ENCODE assay signal across 8 cellular contexts in the genomic region with DNA sequence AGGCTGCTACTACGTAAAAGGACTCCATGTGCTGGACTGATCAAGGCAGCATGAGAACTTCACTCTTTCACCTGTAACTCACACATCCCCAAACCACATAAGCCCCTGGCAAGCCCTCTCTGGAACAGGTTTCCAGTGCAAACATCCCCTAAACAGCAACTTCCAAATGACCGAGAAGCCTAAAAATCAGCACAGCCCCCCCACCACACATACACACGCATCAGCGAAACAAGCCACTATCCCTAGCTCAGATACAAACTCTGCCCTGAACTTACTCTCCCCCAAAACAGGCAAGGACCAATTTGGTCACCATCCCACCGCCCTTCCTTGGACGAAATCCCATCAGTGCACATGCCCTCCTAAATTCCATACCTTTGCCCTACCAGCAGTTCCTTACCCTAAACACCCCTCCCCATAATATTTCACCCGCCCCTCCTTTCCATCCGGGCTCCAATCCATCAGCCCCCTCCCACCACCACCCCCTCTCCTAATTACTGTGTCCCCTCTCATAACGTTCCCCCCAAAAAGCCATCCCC. TPM values are rescaled to one million over a fixed set of nuclear protein-coding genes. Genes with fewer than 3 reads are reported as not detected.
DNase-seq lines count a peak whose midpoint lies in the region; FAIRE-seq and TF ChIP-seq lines count a peak whose summit lies in the region.

No MANE protein-coding gene starts in this region.

- no peak for DNase-seq in AG04450 (ENCODE audit: low read depth, low spot score)
- DNase-seq in astrocyte (ENCODE audit: low read depth) = no peak
- peak; percentile 10 for DNase-seq in left kidney (ENCODE audit: low read depth, low spot score)
- no peak for DNase-seq in putamen (ENCODE audit: low spot score)
- no peak for DNase-seq in NCI-H1048 (lab: John Stamatoyannopoulos, UW)
- DNase-seq in NK-92 treated with Interleukin-12 subunit alpha and Interleukin-12 subunit beta, amount 100 ng/mL, for 24 hours (lab: John Stamatoyannopoulos, UW) = no peak

- H3K79me2 ChIP-seq in KMS-11 (ENCODE audit: insufficient read depth, low read depth) (peaks cover 57% of the 10 kb centered on the region), astrocyte (ENCODE audit: insufficient read depth, low read length) (peaks cover 63% of the 10 kb centered on the region)

- peak overlapping the region; percentile 51; the same call in 1 of the 2 replicates for H2AFZ ChIP-seq in KMS-11 (ENCODE audit: low read depth)
- H2AFZ ChIP-seq in astrocyte (ENCODE audit: low read depth, low read length) = peak overlapping the region; percentile 77

- no peak for FAIRE-seq in astrocyte (lab: Jason Lieb, UNC)

- peak overlapping the region; percentile 90 for H3K27ac ChIP-seq in AG04450 (ENCODE audit: low read depth, low read length)
- peak overlapping the region; percentile 94 for H3K27ac ChIP-seq in KMS-11
- peak overlapping the region; percentile 96 for H3K27ac ChIP-seq in astrocyte (ENCODE audit: low read depth, low read length)
- peak overlapping the region; percentile 79 for H3K27ac ChIP-seq in temporal lobe (ENCODE audit: low read depth, low read length)

- H3K36me3 ChIP-seq in KMS-11 (ENCODE audit: insufficient read depth) (peaks cover 13% of the 10 kb centered on the region; the same call in 1 of the 2 replicates), astrocyte (ENCODE audit: insufficient read depth, low read length) (peaks cover 17% of the 10 kb centered on the region)

- no peaks in the 10 kb centered on the region for H3K9me3 Mint-ChIP-seq in astrocyte (ENCODE audit: unreplicated experiment)

- H3K4me1 Mint-ChIP-seq in astrocyte (ENCODE audit: low read depth, unreplicated experiment) = peaks cover 29% of the 10 kb centered on the region

- H3K4me3 ChIP-seq in AG04450 (ENCODE audit: low read depth, low read length) (peak overlapping the region; percentile 71), KMS-11 (IDR thresholded peaks at IDR 0.05; ENCODE audit: insufficient read depth, low read depth, low read length) (peak overlapping the region; percentile 51), astrocyte (ENCODE audit: insufficient read depth, low read depth, low read length) (peak overlapping the region; percentile 75)

- peaks cover 40% of the 10 kb centered on the region for H3K4me1 ChIP-seq in KMS-11 (ENCODE audit: low read depth, poor library complexity, severe bottlenecking)
- peaks cover 7% of the 10 kb centered on the region for H3K4me1 ChIP-seq in astrocyte (ENCODE audit: insufficient read depth, low read length)

- H3K4me2 ChIP-seq in KMS-11 (peak overlapping the region; percentile 93), astrocyte (ENCODE audit: low read length) (peak overlapping the region; percentile 94)

- peaks cover 14% of the 10 kb centered on the region for H3K36me3 Mint-ChIP-seq in astrocyte (ENCODE audit: low read depth, unreplicated experiment)

- TF ChIP-seq CTCF in AG04450 (IDR thresholded peaks at IDR 0.05; ENCODE audit: low read depth, low read length) = no peak
- TF ChIP-seq CTCF in KMS-11 (conservative IDR thresholded peaks at IDR 0.05; ENCODE audit: low read depth, low read length) = no peak
- no peak for TF ChIP-seq CTCF in astrocyte (IDR thresholded peaks at IDR 0.05; ENCODE audit: insufficient read depth, low read depth, low read length)

- peak overlapping the region; percentile 75 for H3K27ac Mint-ChIP-seq in astrocyte (ENCODE audit: unreplicated experiment)

- CTCF ChIA-PET in AG04450 (lab: Charles Lee) = interaction anchor here (0.7 to 2.3 kb wide), 6 partner anchors 15 to 188 kb away, joined by 3 to 6 read pairs (median 4); a partner anchor contains a TSS

- peaks cover 6% of the 10 kb centered on the region; the same call in 1 of the 2 replicates for H4K20me1 ChIP-seq in KMS-11 (ENCODE audit: insufficient read depth)
- H4K20me1 ChIP-seq in astrocyte (ENCODE audit: insufficient read depth, low read length) = peaks cover 51% of the 10 kb centered on the region

- H3K9me3 ChIP-seq in AG04450 (ENCODE audit: control insufficient read depth, insufficient read depth, low read length) (no peaks in the 10 kb centered on the region), astrocyte (ENCODE audit: insufficient read depth, low read depth, low read length) (no peaks in the 10 kb centered on the region)

- POLR2A ChIA-PET in AG04450 (lab: Yijun Ruan, JAX) = interaction anchor here (0.6 to 1.5 kb wide), 10 partner anchors 11 to 121 kb away, joined by 3 to 10 read pairs (median 5); a partner anchor contains a TSS

- peak overlapping the region; percentile 92 for H3K9ac ChIP-seq in KMS-11
- peak overlapping the region; percentile 99 for H3K9ac ChIP-seq in astrocyte (ENCODE audit: low read length)

- no peaks in the 10 kb centered on the region for H3K27me3 Mint-ChIP-seq in astrocyte (ENCODE audit: low read depth, unreplicated experiment)

- H3K27me3 ChIP-seq in AG04450 (ENCODE audit: control insufficient read depth, insufficient read depth, low read length) (no peaks in the 10 kb centered on the region), KMS-11 (ENCODE audit: insufficient read depth, low read depth) (no peaks in the 10 kb centered on the region), astrocyte (ENCODE audit: insufficient read depth, low read length) (no peaks in the 10 kb centered on the region)

- peak overlapping the region; percentile 98 for H3K4me3 Mint-ChIP-seq in astrocyte (ENCODE audit: unreplicated experiment)

RNA-seq across cellular contexts. Expression of a gene that starts 0.7 kb away (rescaled TPM):
- polyA plus RNA-seq in AG04450 (2011; rRNA removed) = 46.5 and 57.5 TPM in 2 replicates
- polyA minus RNA-seq in AG04450 (2011; rRNA and poly(A)+ RNA removed) = 72.6 and 81.7 TPM in 2 replicates
- total RNA-seq in astrocyte (77.0 and 90.5 TPM in 2 replicates), temporal lobe (11.6 TPM)

RNA-seq across cellular contexts. Expression of a gene that starts 4.8 kb away (rescaled TPM):
- 69.8 and 87.4 TPM in 2 replicates for polyA plus RNA-seq in AG04450 (2011; rRNA removed)
- 74.2 and 110 TPM in 2 replicates for polyA minus RNA-seq in AG04450 (2011; rRNA and poly(A)+ RNA removed)
- total RNA-seq in astrocyte = 94.5 and 98.5 TPM in 2 replicates
- total RNA-seq in temporal lobe = 11.3 TPM

RNA-seq across cellular contexts. Expression of a gene that starts 51.0 kb away (rescaled TPM):
- 31.3 and 35.5 TPM in 2 replicates for polyA plus RNA-seq in AG04450 (2011; rRNA removed)
- 29.4 and 39.6 TPM in 2 replicates for polyA minus RNA-seq in AG04450 (2011; rRNA and poly(A)+ RNA removed)
- total RNA-seq in astrocyte (17.1 and 21.8 TPM in 2 replicates), temporal lobe (20.9 TPM)

RNA-seq across cellular contexts. Expression of a gene that starts 57.7 kb away (rescaled TPM):
- polyA plus RNA-seq in AG04450 (2011; rRNA removed) = 21.3 and 36.7 TPM in 2 replicates
- 46.9 and 72.0 TPM in 2 replicates for polyA minus RNA-seq in AG04450 (2011; rRNA and poly(A)+ RNA removed)
- 18.7 and 21.6 TPM in 2 replicates for total RNA-seq in astrocyte
- total RNA-seq in temporal lobe = 60.2 TPM
